ENCODE assay signal across 1 cellular context in the genomic region with DNA sequence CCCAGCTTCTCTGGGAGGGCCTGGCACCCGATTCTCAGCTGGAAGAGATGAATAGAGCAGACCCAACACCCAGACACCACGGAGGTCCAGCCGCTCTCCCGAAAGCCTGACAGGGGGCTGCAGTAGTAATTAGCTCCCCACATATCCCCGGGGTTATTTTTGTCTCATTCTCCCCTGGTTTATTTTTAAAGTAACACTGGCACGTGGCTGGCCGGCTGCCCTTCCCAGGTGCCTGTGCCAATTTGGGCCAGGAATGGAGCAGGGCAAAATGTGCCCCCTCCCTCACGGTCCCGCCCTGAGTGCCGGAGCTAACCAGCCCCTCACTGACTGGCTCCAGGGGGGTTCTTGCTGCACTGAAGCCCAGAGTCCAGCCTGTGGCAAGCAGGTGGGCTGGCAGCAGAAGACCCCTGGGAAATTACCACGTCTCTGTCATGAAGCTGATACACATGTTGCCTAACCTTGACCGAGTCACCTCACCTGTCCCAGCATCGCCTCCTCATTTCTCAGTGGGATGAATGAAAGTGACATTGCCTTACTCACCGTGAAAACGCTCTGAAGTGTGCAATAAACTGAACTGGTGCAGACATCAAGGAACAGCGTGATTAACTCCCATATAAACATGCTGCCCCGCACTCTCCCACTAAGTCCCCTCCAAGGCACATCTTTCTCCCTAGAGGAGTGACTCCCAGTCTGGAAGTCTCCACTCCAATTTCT.
TF ChIP-seq lines count a peak whose summit lies in the region.

No MANE protein-coding gene starts in this region.

TF ChIP-seq in IMR-90, 13 proteins besides CTCF, POLR2A, EP300 and RAD21:
- TF ChIP-seq RCOR1 (IDR thresholded peaks at IDR 0.05; ENCODE audit: insufficient replicate concordance, low read length) (no peak), MAFK (IDR thresholded peaks at IDR 0.05; ENCODE audit: low read depth, low read length) (no peak), SMC3 (IDR thresholded peaks at IDR 0.05; ENCODE audit: low read depth, low read length) (no peak), CHD1 (IDR thresholded peaks at IDR 0.05; ENCODE audit: low read depth, low read length) (no peak), MAZ (IDR thresholded peaks at IDR 0.05; ENCODE audit: borderline replicate concordance, low read depth, low read length) (no peak), BHLHE40 (IDR thresholded peaks at IDR 0.05; ENCODE audit: low read depth, low read length) (no peak), RFX5 (IDR thresholded peaks at IDR 0.05; ENCODE audit: low read depth, low read length) (no peak), MXI1 (IDR thresholded peaks at IDR 0.05; ENCODE audit: borderline replicate concordance, low read depth, low read length) (no peak)
- TF ChIP-seq, protein P1, sequence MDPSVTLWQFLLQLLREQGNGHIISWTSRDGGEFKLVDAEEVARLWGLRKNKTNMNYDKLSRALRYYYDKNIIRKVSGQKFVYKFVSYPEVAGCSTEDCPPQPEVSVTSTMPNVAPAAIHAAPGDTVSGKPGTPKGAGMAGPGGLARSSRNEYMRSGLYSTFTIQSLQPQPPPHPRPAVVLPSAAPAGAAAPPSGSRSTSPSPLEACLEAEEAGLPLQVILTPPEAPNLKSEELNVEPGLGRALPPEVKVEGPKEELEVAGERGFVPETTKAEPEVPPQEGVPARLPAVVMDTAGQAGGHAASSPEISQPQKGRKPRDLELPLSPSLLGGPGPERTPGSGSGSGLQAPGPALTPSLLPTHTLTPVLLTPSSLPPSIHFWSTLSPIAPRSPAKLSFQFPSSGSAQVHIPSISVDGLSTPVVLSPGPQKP (IDR thresholded peaks at IDR 0.05; ENCODE audit: borderline replicate concordance, low read depth, low read length) = no peak
- TF ChIP-seq, protein P2, sequence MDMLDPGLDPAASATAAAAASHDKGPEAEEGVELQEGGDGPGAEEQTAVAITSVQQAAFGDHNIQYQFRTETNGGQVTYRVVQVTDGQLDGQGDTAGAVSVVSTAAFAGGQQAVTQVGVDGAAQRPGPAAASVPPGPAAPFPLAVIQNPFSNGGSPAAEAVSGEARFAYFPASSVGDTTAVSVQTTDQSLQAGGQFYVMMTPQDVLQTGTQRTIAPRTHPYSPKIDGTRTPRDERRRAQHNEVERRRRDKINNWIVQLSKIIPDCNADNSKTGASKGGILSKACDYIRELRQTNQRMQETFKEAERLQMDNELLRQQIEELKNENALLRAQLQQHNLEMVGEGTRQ (IDR thresholded peaks at IDR 0.05; ENCODE audit: low read depth, low read length) = no peak
